1 cellular context compared by ENCODE assay signal in the genomic region with DNA sequence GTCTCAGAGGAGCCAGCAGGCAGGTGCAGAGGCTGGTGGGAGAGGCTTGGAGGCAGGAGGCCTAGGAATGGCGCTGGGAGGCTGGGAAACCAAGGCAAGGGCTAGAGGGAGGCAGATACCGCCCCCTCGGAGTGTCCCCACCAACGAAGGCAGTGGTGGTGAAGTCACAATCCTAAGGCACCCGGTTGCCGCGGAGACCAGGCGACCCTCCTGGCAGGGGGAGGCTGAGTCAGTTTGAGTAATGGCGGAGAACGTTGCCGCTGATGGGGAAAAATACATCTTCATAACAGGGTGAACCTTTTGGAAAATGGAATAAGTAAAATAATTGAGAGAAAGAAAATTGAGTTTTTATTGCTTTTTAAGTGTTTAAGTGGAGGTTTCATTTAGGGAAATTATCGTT.
TF ChIP-seq lines count a peak whose summit lies in the region.

No MANE protein-coding gene starts in this region.

TF ChIP-seq in IMR-90, 13 proteins besides CTCF, POLR2A, EP300 and RAD21:
- TF ChIP-seq MAZ (IDR thresholded peaks at IDR 0.05; ENCODE audit: borderline replicate concordance, low read depth, low read length) (no peak), CHD1 (IDR thresholded peaks at IDR 0.05; ENCODE audit: low read depth, low read length) (no peak), RCOR1 (IDR thresholded peaks at IDR 0.05; ENCODE audit: insufficient replicate concordance, low read length) (no peak), MAFK (IDR thresholded peaks at IDR 0.05; ENCODE audit: low read depth, low read length) (no peak), CEBPB (IDR thresholded peaks at IDR 0.05; ENCODE audit: low read depth, low read length) (no peak)
